1 cellular context compared by ENCODE assay signal in genomic region chr1:201554789-201555592, GRCh38.
TF ChIP-seq lines count a peak whose summit lies in the region.

No MANE protein-coding gene starts in this region.

TF ChIP-seq in HEK293, 187 proteins besides CTCF, POLR2A, EP300 and RAD21 (continued from another document):
- 0 out of 2 replicates have a peak, but pooled peaks have one; percentile 7 for TF ChIP-seq ZBTB44 (tag by site-specific recombination; IDR thresholded peaks at IDR 0.05)
- TF ChIP-seq ZNF335 (tag by site-specific recombination; conservative IDR thresholded peaks at IDR 0.05), result peak; percentile 52
- peak; percentile 51; the same call in 1 of the 2 replicates for TF ChIP-seq KLF8 (tag by site-specific recombination; IDR thresholded peaks at IDR 0.05)
- no peak for TF ChIP-seq ZBTB7A (tag by site-specific recombination; IDR thresholded peaks at IDR 0.05; ENCODE audit: low read depth)
- TF ChIP-seq, protein P1, sequence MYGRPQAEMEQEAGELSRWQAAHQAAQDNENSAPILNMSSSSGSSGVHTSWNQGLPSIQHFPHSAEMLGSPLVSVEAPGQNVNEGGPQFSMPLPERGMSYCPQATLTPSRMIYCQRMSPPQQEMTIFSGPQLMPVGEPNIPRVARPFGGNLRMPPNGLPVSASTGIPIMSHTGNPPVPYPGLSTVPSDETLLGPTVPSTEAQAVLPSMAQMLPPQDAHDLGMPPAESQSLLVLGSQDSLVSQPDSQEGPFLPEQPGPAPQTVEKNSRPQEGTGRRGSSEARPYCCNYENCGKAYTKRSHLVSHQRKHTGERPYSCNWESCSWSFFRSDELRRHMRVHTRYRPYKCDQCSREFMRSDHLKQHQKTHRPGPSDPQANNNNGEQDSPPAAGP (tag by site-specific recombination; IDR thresholded peaks at IDR 0.05), result 0 out of 2 replicates have a peak, but pooled peaks have one; percentile 35
- TF ChIP-seq, protein P2, sequence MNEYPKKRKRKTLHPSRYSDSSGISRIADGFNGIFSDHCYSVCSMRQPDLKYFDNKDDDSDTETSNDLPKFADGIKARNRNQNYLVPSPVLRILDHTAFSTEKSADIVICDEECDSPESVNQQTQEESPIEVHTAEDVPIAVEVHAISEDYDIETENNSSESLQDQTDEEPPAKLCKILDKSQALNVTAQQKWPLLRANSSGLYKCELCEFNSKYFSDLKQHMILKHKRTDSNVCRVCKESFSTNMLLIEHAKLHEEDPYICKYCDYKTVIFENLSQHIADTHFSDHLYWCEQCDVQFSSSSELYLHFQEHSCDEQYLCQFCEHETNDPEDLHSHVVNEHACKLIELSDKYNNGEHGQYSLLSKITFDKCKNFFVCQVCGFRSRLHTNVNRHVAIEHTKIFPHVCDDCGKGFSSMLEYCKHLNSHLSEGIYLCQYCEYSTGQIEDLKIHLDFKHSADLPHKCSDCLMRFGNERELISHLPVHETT (tag by site-specific recombination; IDR thresholded peaks at IDR 0.05), result peak; percentile 89; the same call in 1 of the 2 replicates
- peak; percentile 96 for TF ChIP-seq ZEB2 (tag by site-specific recombination; IDR thresholded peaks at IDR 0.05)
- TF ChIP-seq FEZF1 (tag by site-specific recombination; IDR thresholded peaks at IDR 0.05), result 0 out of 2 replicates have a peak, but pooled peaks have one; percentile 9
- no peak for TF ChIP-seq ZNF174 (tag by site-specific recombination; IDR thresholded peaks at IDR 0.05)
- peak; percentile 96 for TF ChIP-seq ZNF629 (tag by site-specific recombination; IDR thresholded peaks at IDR 0.05)
- peak; percentile 71; the same call in 1 of the 2 replicates for TF ChIP-seq ZBTB17 (tag by site-specific recombination; IDR thresholded peaks at IDR 0.05)
- TF ChIP-seq ZNF664 (tag by site-specific recombination; IDR thresholded peaks at IDR 0.05), result no peak
- TF ChIP-seq ZNF791 (tag by site-specific recombination; IDR thresholded peaks at IDR 0.05), result no peak
